In genomic region chr21:46226146-46226545, GRCh38 we compare ENCODE assay signal across 10 cellular contexts. TPM values are rescaled to one million over a fixed set of nuclear protein-coding genes. Genes with fewer than 3 reads are reported as not detected.
DNase-seq lines count a peak whose midpoint lies in the region; ATAC-seq and TF ChIP-seq lines count a peak whose summit lies in the region.
"Had no signal": no experiment of that assay in that cellular context is flagged by ENCODE, and none has a peak within 500 bp of the region (broad histone marks: within the 10 kb centered on the region; RNA-seq: fewer than 3 reads in every experiment).

No MANE protein-coding gene starts in this region.

- POLR2A ChIA-PET in OCI-LY7 (lab: Charles Lee): no interaction called here

- H3K79me2 ChIP-seq in OCI-LY7 (ENCODE audit: insufficient read depth, low read depth, low read length): peaks cover 35% of the 10 kb centered on the region; the same call in 1 of the 2 replicates

- H3K4me1 ChIP-seq in BLaER1: peaks cover 42% of the 10 kb centered on the region
- H3K4me1 ChIP-seq in OCI-LY7 (ENCODE audit: insufficient read depth, low read length, poor library complexity, severe bottlenecking): peaks cover 29% of the 10 kb centered on the region
- peaks cover 32 to 57% (median 44%) of the 10 kb centered on the region in 4 donors for H3K4me1 ChIP-seq in esophagus muscularis mucosa
- H3K4me1 ChIP-seq in neuron (ENCODE audit: insufficient read depth, low read length): peaks cover 35% of the 10 kb centered on the region
- H3K4me1 ChIP-seq in upper lobe of left lung: peaks cover 20 to 54% (median 40%) of the 10 kb centered on the region in 4 donors

- peaks cover 38% of the 10 kb centered on the region for H4K20me1 ChIP-seq in BLaER1
- H4K20me1 ChIP-seq in OCI-LY7 (ENCODE audit: insufficient read depth, low read length): 0 out of 2 replicates have a peak, but pooled peaks cover 9% of the 10 kb centered on the region

- no peak overlapping the region for H2AFZ ChIP-seq in OCI-LY7 (ENCODE audit: low read length)
- H2AFZ ChIP-seq in neuron (ENCODE audit: low read depth, low read length): no peak overlapping the region

- no peak overlapping the region for H3K27ac Mint-ChIP-seq in CD14-positive monocyte

- peaks cover 0 to 7% (median 1%) of the 10 kb centered on the region in 7 donors for H3K9me3 Mint-ChIP-seq in CD14-positive monocyte

- peaks cover 7 to 13% of the 10 kb centered on the region in 2 donors for H3K36me3 Mint-ChIP-seq in CD14-positive monocyte

- H3K4me3 Mint-ChIP-seq in CD14-positive monocyte: no peak overlapping the region

- TF ChIP-seq EP300 in esophagus muscularis mucosa (IDR thresholded peaks at IDR 0.05) (no peak), upper lobe of left lung (IDR thresholded peaks at IDR 0.05) (no peak)

- CTCF ChIA-PET in OCI-LY7 (lab: Charles Lee; ENCODE audit: unreplicated experiment): no interaction called here

- H3K27me3 ChIP-seq in BLaER1 (no peaks in the 10 kb centered on the region), esophagus muscularis mucosa (no peaks in the 10 kb centered on the region), neuron (ENCODE audit: insufficient read depth, low read length) (no peaks in the 10 kb centered on the region), upper lobe of left lung (no peaks in the 10 kb centered on the region)

- TF ChIP-seq POLR2A in esophagus muscularis mucosa (IDR thresholded peaks at IDR 0.05; ENCODE audit: low read depth) (no peak), upper lobe of left lung (IDR thresholded peaks at IDR 0.05) (no peak)

- H3K27me3 Mint-ChIP-seq in CD14-positive monocyte (ENCODE audit: low read depth in 3 of 3): peaks cover 2 to 7% (median 2%) of the 10 kb centered on the region in 3 donors

- intact Hi-C loops in OCI-LY7 (cut with micrococcal nuclease; ENCODE audit: unreplicated experiment): loop anchor here (5.0 kb wide), 1 partner anchor 61 kb away; the partner anchor contains the start of genes MCM3AP and YBEY
- intact Hi-C loops in esophagus muscularis mucosa (cut with DNase I): loop anchor here (5.0 kb wide), 1 partner anchor 39 kb away; no protein-coding TSS in a partner anchor
- intact Hi-C loops in CD14-positive monocyte (cut with micrococcal nuclease): loop anchor here (2.0 to 5.0 kb wide), 3 partner anchors 44 to 99 kb away; partner anchors contain the start of genes PCNT (in 2 of the 2), C21orf58 (in 1 of the 2) and SPATC1L (in 1 of the 2)

- H3K4me2 ChIP-seq in BLaER1 (peak overlapping the region; percentile 98; the same call in 1 of the 2 replicates), OCI-LY7 (ENCODE audit: low read length) (peak overlapping the region; percentile 98)

- BruUV-seq in OCI-LY7 (replicated peaks; lab: Mats Ljungman, UMichigan): no TSS peak

- DNase-seq in OCI-LY7 (ENCODE audit: low spot score) (no peak), esophagus muscularis mucosa (ENCODE audit: extremely low spot score) (no peak), LoVo (ENCODE audit: low spot score) (no peak), upper lobe of left lung (no peak), CD14-positive monocyte (ENCODE audit: low spot score) (no peak)
- no peak for DNase-seq in stimulated activated CD4-positive, alpha-beta T cell treated with anti-CD3 and anti-CD28 coated beads, Interleukin-12 subunit alpha, Interleukin-12 subunit beta, amount 100 ng/mL, for 4 hours
- DNase-seq: COR-L47, NCI-H1930 had no signal

- no peak overlapping the region for H3K9ac ChIP-seq in BLaER1

- H3K4me3 ChIP-seq in BLaER1 (no peak overlapping the region), OCI-LY7 (ENCODE audit: low read depth, low read length, poor library complexity, severe bottlenecking) (peak overlapping the region; percentile 99), esophagus muscularis mucosa (peak overlapping the region in 1 of 4 donors; percentile 7), neuron (ENCODE audit: low read length) (peak overlapping the region; percentile 91), upper lobe of left lung (peak overlapping the region in 1 of 4 donors; percentile 86)

- H3K9me2 ChIP-seq in OCI-LY7 (ENCODE audit: insufficient read depth, low read length): no peaks in the 10 kb centered on the region

- ATAC-seq in upper lobe of left lung (ENCODE audit: low FRiP score in 2 of 2): no peak

- H3K36me3 ChIP-seq in BLaER1 (peaks cover 27% of the 10 kb centered on the region), OCI-LY7 (ENCODE audit: insufficient read depth, low read length) (peaks cover 25% of the 10 kb centered on the region), esophagus muscularis mucosa (peaks cover 11 to 26% (median 19%) of the 10 kb centered on the region in 4 donors), neuron (ENCODE audit: insufficient read depth, low read length) (peaks cover 23% of the 10 kb centered on the region), upper lobe of left lung (peaks cover 0 to 20% (median 12%) of the 10 kb centered on the region in 4 donors)

- H3K4me1 Mint-ChIP-seq in CD14-positive monocyte: peaks cover 31% of the 10 kb centered on the region

- no peaks in the 10 kb centered on the region; the same call in 1 of the 2 replicates for H3K9me3 ChIP-seq in BLaER1
- no peaks in the 10 kb centered on the region for H3K9me3 ChIP-seq in OCI-LY7 (ENCODE audit: low read length)
- H3K9me3 ChIP-seq in esophagus muscularis mucosa: no peaks in the 10 kb centered on the region
- no peaks in the 10 kb centered on the region for H3K9me3 ChIP-seq in neuron (ENCODE audit: low read length)
- no peaks in the 10 kb centered on the region for H3K9me3 ChIP-seq in upper lobe of left lung

- no CpG with 5 or more reads among the region's 1 CpG for WGBS in esophagus muscularis mucosa
- 90% methylated on average over 1 of the region's 1 CpG; no CpG with 5 or more reads in 1 of the 2 donors for WGBS in upper lobe of left lung, 2 donors

- no peak for TF ChIP-seq CTCF in OCI-LY7 (conservative IDR thresholded peaks at IDR 0.05; ENCODE audit: low read length)
- no peak for TF ChIP-seq CTCF in esophagus muscularis mucosa (IDR thresholded peaks at IDR 0.05)
- no peak for TF ChIP-seq CTCF in upper lobe of left lung (IDR thresholded peaks at IDR 0.05)
- no peak for TF ChIP-seq CTCF in CD14-positive monocyte (IDR thresholded peaks at IDR 0.05)

- H3K27ac ChIP-seq in BLaER1: no peak overlapping the region
- peak overlapping the region; percentile 53 for H3K27ac ChIP-seq in OCI-LY7 (ENCODE audit: low read depth, low read length, poor library complexity, severe bottlenecking)
- peak overlapping the region; percentile 88 to 90 (median 89) for H3K27ac ChIP-seq in esophagus muscularis mucosa (replicated peaks in 1 of 4)
- peak overlapping the region in 2 of 4 donors; percentile 67 to 86 for H3K27ac ChIP-seq in upper lobe of left lung

RNA-seq across cellular contexts. Expression of gene LSS, which starts 2.4 kb away (rescaled TPM):
- 33.9 and 45.4 TPM in 2 replicates for total RNA-seq in OCI-LY7 (2014; rRNA removed; shearing (Covaris generic))
- 97.5 and 137 TPM in 2 replicates for total RNA-seq in OCI-LY7 (2022)
- total RNA-seq in esophagus muscularis mucosa: 10 to 100 TPM; 45.3 to 66.3 (median 53.1) TPM
- total RNA-seq in upper lobe of left lung: 100 to 1,000 TPM in 5 of 6 donors, 10 to 100 TPM in 1; 71.7 to 266 (median 135) TPM
- polyA plus RNA-seq in CD14-positive monocyte: 1 to 10 TPM; 4.1 to 4.9 TPM

RNA-seq across cellular contexts. Expression of gene SPATC1L, which starts 41.9 kb away (rescaled TPM):
- total RNA-seq in OCI-LY7 (2014; rRNA removed; shearing (Covaris generic)): 2.0 and 4.7 TPM in 2 replicates
- total RNA-seq in OCI-LY7 (2022): 8.3 and 10.4 TPM in 2 replicates
- total RNA-seq in esophagus muscularis mucosa: 10 to 100 TPM in 1 of 4 donors, 1 to 10 TPM in 3; 1.3 to 22.0 (median 7.0) TPM
- total RNA-seq in upper lobe of left lung: 10 to 100 TPM in 3 of 6 donors, 1 to 10 TPM in 2, under 1 TPM in 1; 0.91 to 22.0 (median 7.2) TPM
- 1 to 10 TPM; 3.3 to 5.8 TPM for polyA plus RNA-seq in CD14-positive monocyte

RNA-seq across cellular contexts. Expression of gene MCM3AP, which starts 59.3 kb away (rescaled TPM):
- total RNA-seq in OCI-LY7 (2014; rRNA removed; shearing (Covaris generic)): 90.1 and 109 TPM in 2 replicates
- total RNA-seq in OCI-LY7 (2022): 146 and 166 TPM in 2 replicates
- 10 to 100 TPM; 58.6 to 89.2 (median 81.9) TPM for total RNA-seq in esophagus muscularis mucosa
- 100 to 1,000 TPM in 2 of 6 donors, 10 to 100 TPM in 4; 93.3 to 226 (median 98.4) TPM for total RNA-seq in upper lobe of left lung
- polyA plus RNA-seq in CD14-positive monocyte: 10 to 100 TPM; 30.9 to 32.7 TPM

RNA-seq across cellular contexts. Expression of gene YBEY, which starts 60.0 kb away (rescaled TPM):
- total RNA-seq in OCI-LY7 (2014; rRNA removed; shearing (Covaris generic)): 18.3 and 24.5 TPM in 2 replicates
- total RNA-seq in OCI-LY7 (2022) (22.8 and 23.5 TPM in 2 replicates), esophagus muscularis mucosa (10 to 100 TPM in 3 of 4 donors, 1 to 10 TPM in 1; 8.1 to 17.2 (median 10.6) TPM), upper lobe of left lung (10 to 100 TPM in 4 of 6 donors, 1 to 10 TPM in 2; 7.7 to 26.2 (median 10.8) TPM)
- polyA plus RNA-seq in CD14-positive monocyte: 1 to 10 TPM; 4.1 to 5.2 TPM
